Comparison of ENCODE assay signal across 15 cellular contexts in genomic region chr19:19068659-19069509, GRCh38. TPM values are rescaled to one million over a fixed set of nuclear protein-coding genes. Genes with fewer than 3 reads are reported as not detected.
A peak's percentile ranks its signal among the peaks of the same experiment; 100 is the strongest.
DNase-seq lines count a peak whose midpoint lies in the region; ATAC-seq, FAIRE-seq and TF ChIP-seq lines count a peak whose summit lies in the region.
"Had no signal": no experiment of that assay in that cellular context is flagged by ENCODE, and none has a peak within 500 bp of the region (broad histone marks: within the 10 kb centered on the region; RNA-seq: fewer than 3 reads in every experiment).

No MANE protein-coding gene starts in this region.

- TF ChIP-seq POLR2A in HepG2 (IDR thresholded peaks at IDR 0.05; ENCODE audit: insufficient read depth in 1 of 2, low read depth in 2 of 2, low read length in 2 of 2), result no peak
- no peak for TF ChIP-seq POLR2A in transverse colon (IDR thresholded peaks at IDR 0.05)

- peaks cover 2 to 50% (median 38%) of the 10 kb centered on the region in 4 donors for H3K4me1 ChIP-seq in liver (ENCODE audit: control insufficient read depth in 4 of 4, insufficient read depth in 4 of 4, low read length in 3 of 4)
- peaks cover 26% of the 10 kb centered on the region for H3K4me1 ChIP-seq in HepG2 (ENCODE audit: insufficient read depth, low read length)
- H3K4me1 ChIP-seq in tibial artery, result peaks cover 0 to 38% (median 20%) of the 10 kb centered on the region in 4 donors
- H3K4me1 ChIP-seq in transverse colon, result peaks cover 14 to 37% (median 17%) of the 10 kb centered on the region in 4 donors

- no peak overlapping the region for H3K4me2 ChIP-seq in HepG2 (ENCODE audit: low read depth, low read length)

- intact Hi-C loops in HepG2 (cut with micrococcal nuclease; ENCODE audit: unreplicated experiment), result no loop called here
- intact Hi-C loops in activated CD8-positive, alpha-beta T cell treated with anti-CD3 and anti-CD28 coated beads for 36 hours (cut with micrococcal nuclease), result no loop called here
- intact Hi-C loops in tibial artery (cut with DNase I; ENCODE audit: low total_unique reads), result no loop called here
- intact Hi-C loops in transverse colon (cut with DNase I; ENCODE audit: low total_unique reads), result no loop called here

- H3K27me3 ChIP-seq in liver (ENCODE audit: control insufficient read depth in 4 of 4, insufficient read depth in 4 of 4, low read length in 3 of 4) (no peaks in the 10 kb centered on the region), HepG2 (ENCODE audit: control insufficient read depth in 1 of 2, insufficient read depth in 2 of 2, low read length in 2 of 2) (no peaks in the 10 kb centered on the region), tibial artery (no peaks in the 10 kb centered on the region), transverse colon (no peaks in the 10 kb centered on the region)

- no peaks in the 10 kb centered on the region for H3K9me3 ChIP-seq in liver (ENCODE audit: control insufficient read depth in 4 of 4, low read length in 3 of 4)
- H3K9me3 ChIP-seq in HepG2 (ENCODE audit: low read length), result no peaks in the 10 kb centered on the region
- no peaks in the 10 kb centered on the region for H3K9me3 ChIP-seq in tibial artery
- H3K9me3 ChIP-seq in transverse colon, result no peaks in the 10 kb centered on the region

- peak overlapping the region; percentile 20 for H3K27ac Mint-ChIP-seq in activated CD8-positive, alpha-beta T cell treated with anti-CD3 and anti-CD28 coated beads for 36 hours
- H3K27ac Mint-ChIP-seq: activated naive CD8-positive, alpha-beta T cell treated with anti-CD3 and anti-CD28 coated beads for 36 hours had no signal

- no peaks in the 10 kb centered on the region for H3K27me3 Mint-ChIP-seq in activated CD8-positive, alpha-beta T cell treated with anti-CD3 and anti-CD28 coated beads for 36 hours
- H3K27me3 Mint-ChIP-seq: activated naive CD8-positive, alpha-beta T cell treated with anti-CD3 and anti-CD28 coated beads for 36 hours had no signal

- no peaks in the 10 kb centered on the region for H3K36me3 Mint-ChIP-seq in activated CD8-positive, alpha-beta T cell treated with anti-CD3 and anti-CD28 coated beads for 36 hours (ENCODE audit: low read depth)
- H3K36me3 Mint-ChIP-seq: activated naive CD8-positive, alpha-beta T cell treated with anti-CD3 and anti-CD28 coated beads for 36 hours had no signal

- no peak overlapping the region for H2AFZ ChIP-seq in HepG2 (ENCODE audit: low read length)

- H3K4me3 Mint-ChIP-seq in activated CD8-positive, alpha-beta T cell treated with anti-CD3 and anti-CD28 coated beads for 36 hours, result no peak overlapping the region
- H3K4me3 Mint-ChIP-seq: activated naive CD8-positive, alpha-beta T cell treated with anti-CD3 and anti-CD28 coated beads for 36 hours had no signal

- in situ Hi-C loops in HepG2 (cut with HindIII; ENCODE audit: extremely low pct_ligation_motif_present, low pct_unique_long_range_greater_than_20kb), result no loop called here
- in situ Hi-C loops in transverse colon (cut with MboI; ENCODE audit: low pct_ligation_motif_present in 1 of 4, low pct_unique_long_range_greater_than_20kb in 1 of 4, low sequenced_read_pairs in 3 of 4), result no loop called here

- TF ChIP-seq CTCF in liver (IDR thresholded peaks at IDR 0.05; ENCODE audit: low read depth, low read length, missing input control), result no peak
- no peak for TF ChIP-seq CTCF in HepG2 (CRISPR knock-in tag; IDR thresholded peaks at IDR 0.05)
- no peak for TF ChIP-seq CTCF in activated CD8-positive, alpha-beta T cell treated with anti-CD3 and anti-CD28 coated beads for 36 hours (IDR thresholded peaks at IDR 0.05)
- no peak for TF ChIP-seq CTCF in tibial artery (IDR thresholded peaks at IDR 0.05)
- no peak for TF ChIP-seq CTCF in transverse colon (IDR thresholded peaks at IDR 0.05)

- CTCF ChIA-PET in HepG2 (lab: Yijun Ruan, JAX; ENCODE audit: low intra/inter-chr PET ratio, low total read pairs), result no interaction called here
- CTCF ChIA-PET in activated CD8-positive, alpha-beta T cell treated with anti-CD3 and anti-CD28 coated beads for 36 hours (lab: Charles Lee), result interaction anchor here (1.1 to 2.4 kb wide), 3 partner anchors 14 to 47 kb away, joined by 3 to 8 read pairs (median 3); no protein-coding TSS in a partner anchor

- H3K4me3 ChIP-seq in liver (ENCODE audit: low read depth in 1 of 3, low read length in 3 of 3) (no peak overlapping the region), HepG2 (replicated peaks in 1 of 3; ENCODE audit: insufficient read depth in 1 of 3, low read depth in 2 of 3, low read length in 3 of 3) (no peak overlapping the region), tibial artery (no peak overlapping the region), transverse colon (no peak overlapping the region)

- no peaks in the 10 kb centered on the region for H4K20me1 ChIP-seq in HepG2 (ENCODE audit: insufficient read depth, low read length)

- DNase-seq in HepG2 (ENCODE audit: low spot score), result no peak
- no peak for DNase-seq in activated CD8-positive, alpha-beta T cell treated with anti-CD3 and anti-CD28 coated beads for 36 hours
- peak; percentile 57 for DNase-seq in medulla oblongata (ENCODE audit: extremely low spot score)
- DNase-seq in tibial artery, result no peak
- DNase-seq in transverse colon, result no peak
- no peak for DNase-seq in kidney tubule cell (ENCODE audit: low spot score)
- DNase-seq: activated naive CD8-positive, alpha-beta T cell treated with anti-CD3 and anti-CD28 coated beads for 36 hours; cerebellar nuclear complex; DMS79 treated with DMSO at 0.1 percent for 48 hours; NCI-H1105 treated with DMSO at 0.1 percent for 48 hours; NCI-H526 treated with DMSO at 0.1 percent for 48 hours; SHP77; stimulated activated CD4-positive, alpha-beta T cell treated with anti-CD3 and anti-CD28 coated beads, Interleukin-2, amount 100 ng/mL, for 48 hours had no signal

- BruUV-seq in HepG2 (replicated peaks; lab: Mats Ljungman, UMichigan), result no TSS peak

- peaks cover 10% of the 10 kb centered on the region for H3K79me2 ChIP-seq in HepG2 (ENCODE audit: insufficient read depth, low read length)

- ATAC-seq in HepG2, result no peak
- no peak for ATAC-seq in activated CD8-positive, alpha-beta T cell treated with anti-CD3 and anti-CD28 coated beads for 36 hours
- ATAC-seq in GM19467 (IDR thresholded peaks at IDR 0.05; ENCODE audit: unreplicated experiment), result no peak

- H3K9me3 Mint-ChIP-seq in activated CD8-positive, alpha-beta T cell treated with anti-CD3 and anti-CD28 coated beads for 36 hours, result no peaks in the 10 kb centered on the region
- H3K9me3 Mint-ChIP-seq: activated naive CD8-positive, alpha-beta T cell treated with anti-CD3 and anti-CD28 coated beads for 36 hours had no signal

- POLR2A ChIA-PET in HepG2 (lab: Yijun Ruan, JAX), result interaction anchor here (0.9 kb wide), 1 partner anchor 30 kb away, joined by 3 read pairs; no protein-coding TSS in a partner anchor
- POLR2A ChIA-PET in activated CD8-positive, alpha-beta T cell treated with anti-CD3 and anti-CD28 coated beads for 36 hours (lab: Charles Lee), result interaction anchor here (0.7 to 1.4 kb wide), 2 partner anchors 37 to 64 kb away, joined by 3 read pairs; no protein-coding TSS in a partner anchor

- no peak for FAIRE-seq in HepG2 (lab: Jason Lieb, UNC)

- H3K27ac ChIP-seq in liver (ENCODE audit: low read depth in 1 of 2, low read length in 2 of 2), result peak overlapping the region; percentile 0 to 19
- H3K27ac ChIP-seq in HepG2 (ENCODE audit: extremely low read length, insufficient read depth, low read length), result no peak overlapping the region
- H3K27ac ChIP-seq in tibial artery, result peak overlapping the region; percentile 38 to 57
- H3K27ac ChIP-seq in transverse colon, result peak overlapping the region in 1 of 4 donors; percentile 30

- no peak for TF ChIP-seq EP300 in HepG2 (IDR thresholded peaks at IDR 0.05; ENCODE audit: low read depth in 2 of 2, low read length in 2 of 2)
- TF ChIP-seq EP300 in HepG2 (CRISPR knock-in tag; IDR thresholded peaks at IDR 0.05; ENCODE audit: borderline replicate concordance), result no peak
- TF ChIP-seq EP300 in transverse colon (IDR thresholded peaks at IDR 0.05; ENCODE audit: low read depth), result no peak

- H3K36me3 ChIP-seq in liver (ENCODE audit: control insufficient read depth in 4 of 4, insufficient read depth in 3 of 4, low read depth in 1 of 4, low read length in 3 of 4) (peaks cover 0 to 3% (median 0%) of the 10 kb centered on the region in 4 donors), HepG2 (replicated peaks in 1 of 2; ENCODE audit: control insufficient read depth in 1 of 2, insufficient read depth in 2 of 2, low read length in 2 of 2) (peaks cover 0 to 5% of the 10 kb centered on the region in 2 experiments; a peak in 2 of 5 replicates), tibial artery (peaks cover 0 to 4% (median 0%) of the 10 kb centered on the region in 3 donors), transverse colon (no peaks in the 10 kb centered on the region)

- H3K9ac ChIP-seq in liver (ENCODE audit: low read depth in 1 of 2, low read length in 2 of 2) (no peak overlapping the region), HepG2 (ENCODE audit: insufficient read depth, low read depth, low read length) (no peak overlapping the region)

- whole genome bisulfite sequencing in liver, result 73% methylated on average over 9 of the region's 9 CpGs
- WGBS in HepG2 (ENCODE audit: low lambda C conversion rate), result 90% methylated on average over 9 of the region's 9 CpGs
- 60 to 73% methylated on average over 2 to 9 of the region's 9 CpGs for WGBS in transverse colon (ENCODE audit: low coverage in 1 of 2), 2 donors

- peaks cover 30% of the 10 kb centered on the region for H3K4me1 Mint-ChIP-seq in activated CD8-positive, alpha-beta T cell treated with anti-CD3 and anti-CD28 coated beads for 36 hours (ENCODE audit: low read depth)

- TF ChIP-seq RAD21 in liver (IDR thresholded peaks at IDR 0.05) (no peak), HepG2 (CRISPR knock-in tag; IDR thresholded peaks at IDR 0.05) (no peak)

RNA-seq across cellular contexts. Expression of gene SLC25A42, which starts 5.1 kb away (rescaled TPM):
- total RNA-seq in liver, result 10 to 100 TPM; 24.7 to 79.7 TPM
- polyA plus RNA-seq in liver, result 10 to 100 TPM; 40.7 to 89.6 TPM
- 13.5 and 18.3 TPM in 2 replicates for total RNA-seq in HepG2 (2016; rRNA removed; fragmentation: Illumina TruSeq; extraction: Trizol)
- total RNA-seq in HepG2 (2016; cell fraction: cytosol; rRNA removed; fragmentation: Illumina TruSeq; extraction: Trizol; ENCODE audit: low read depth), result 7.8 and 11.9 TPM in 2 replicates
- total RNA-seq in HepG2 (2016; cell fraction: insoluble cytoplasmic fraction; rRNA removed; fragmentation: Illumina TruSeq; extraction: Trizol), result 11.8 and 19.3 TPM in 2 replicates
- 17.0 and 18.4 TPM in 2 replicates for total RNA-seq in HepG2 (2016; cell fraction: membrane; rRNA removed; fragmentation: Illumina TruSeq; extraction: Trizol)
- total RNA-seq in HepG2 (2016; cell fraction: nucleus; rRNA removed; fragmentation: Illumina TruSeq; extraction: Trizol), result 11.9 and 13.2 TPM in 2 replicates
- polyA plus RNA-seq in HepG2 (2011; rRNA removed), result 12.8 and 13.0 TPM in 2 replicates
- 9.1 and 13.2 TPM in 2 replicates for polyA plus RNA-seq in HepG2 (2011; cell fraction: cytosol; rRNA removed)
- 30.2 and 33.7 TPM in 2 replicates for polyA plus RNA-seq in HepG2 (2011; cell fraction: nucleus; rRNA removed)
- polyA plus RNA-seq in HepG2 (2012), result 8.4 and 11.8 TPM in 2 replicates
- 6.8 and 7.9 TPM in 2 replicates for polyA plus RNA-seq in HepG2 (2016; cell fraction: cytosol; fragmentation: Illumina TruSeq; extraction: Trizol; ENCODE audit: low read depth)
- polyA plus RNA-seq in HepG2 (2016; cell fraction: insoluble cytoplasmic fraction; fragmentation: Illumina TruSeq; extraction: Trizol; ENCODE audit: low read depth), result 13.4 and 18.3 TPM in 2 replicates
- 10.4 and 12.8 TPM in 2 replicates for polyA plus RNA-seq in HepG2 (2016; cell fraction: membrane; fragmentation: Illumina TruSeq; extraction: Trizol; ENCODE audit: low read depth)
- polyA plus RNA-seq in HepG2 (2016; cell fraction: nucleus; fragmentation: Illumina TruSeq; extraction: Trizol; ENCODE audit: insufficient read depth, low read depth), result 30.3 and 30.4 TPM in 2 replicates
- polyA minus RNA-seq in HepG2 (2011; rRNA and poly(A)+ RNA removed; ENCODE audit: low replicate concordance), result 2.5 and 24.9 TPM in 2 replicates
- 5.7 and 5.9 TPM in 2 replicates for polyA minus RNA-seq in HepG2 (2011; cell fraction: cytosol; rRNA and poly(A)+ RNA removed)
- polyA minus RNA-seq in HepG2 (2011; cell fraction: nucleus; rRNA and poly(A)+ RNA removed), result 7.7 and 8.0 TPM in 2 replicates
- total RNA-seq in activated CD8-positive, alpha-beta T cell treated with anti-CD3 and anti-CD28 coated beads for 36 hours, result 10 to 100 TPM; 10.9 to 11.1 TPM
- 100 to 1,000 TPM in 1 of 4 donors, 10 to 100 TPM in 2, 1 to 10 TPM in 1; 6.8 to 141 (median 24.5) TPM for total RNA-seq in transverse colon

RNA-seq across cellular contexts. Expression of gene ARMC6, which starts 35.5 kb away (rescaled TPM):
- total RNA-seq in liver (10 to 100 TPM; 28.7 to 31.2 TPM), HepG2 (2016; rRNA removed; fragmentation: Illumina TruSeq; extraction: Trizol) (36.8 and 42.7 TPM in 2 replicates), transverse colon (100 to 1,000 TPM in 1 of 4 donors, 10 to 100 TPM in 3; 15.2 to 220 (median 22.9) TPM)
- polyA plus RNA-seq in liver (10 to 100 TPM; 23.9 to 38.3 TPM), HepG2 (2011; rRNA removed) (16.2 and 24.6 TPM in 2 replicates)
- total RNA-seq in HepG2 (2016; cell fraction: cytosol; rRNA removed; fragmentation: Illumina TruSeq; extraction: Trizol; ENCODE audit: low read depth), result 11.2 and 13.0 TPM in 2 replicates
- 37.7 and 38.3 TPM in 2 replicates for total RNA-seq in HepG2 (2016; cell fraction: insoluble cytoplasmic fraction; rRNA removed; fragmentation: Illumina TruSeq; extraction: Trizol)
- 20.4 and 23.6 TPM in 2 replicates for total RNA-seq in HepG2 (2016; cell fraction: membrane; rRNA removed; fragmentation: Illumina TruSeq; extraction: Trizol)
- total RNA-seq in HepG2 (2016; cell fraction: nucleus; rRNA removed; fragmentation: Illumina TruSeq; extraction: Trizol), result 17.5 and 23.9 TPM in 2 replicates
- polyA plus RNA-seq in HepG2 (2011; cell fraction: cytosol; rRNA removed), result 16.9 and 25.0 TPM in 2 replicates
- 44.8 and 46.0 TPM in 2 replicates for polyA plus RNA-seq in HepG2 (2011; cell fraction: nucleus; rRNA removed)
- polyA plus RNA-seq in HepG2 (2012), result 14.8 and 16.9 TPM in 2 replicates
- 10.0 and 10.8 TPM in 2 replicates for polyA plus RNA-seq in HepG2 (2016; cell fraction: cytosol; fragmentation: Illumina TruSeq; extraction: Trizol; ENCODE audit: low read depth)
- polyA plus RNA-seq in HepG2 (2016; cell fraction: insoluble cytoplasmic fraction; fragmentation: Illumina TruSeq; extraction: Trizol; ENCODE audit: low read depth), result 33.4 and 39.5 TPM in 2 replicates
- 14.7 and 16.1 TPM in 2 replicates for polyA plus RNA-seq in HepG2 (2016; cell fraction: membrane; fragmentation: Illumina TruSeq; extraction: Trizol; ENCODE audit: low read depth)
- polyA plus RNA-seq in HepG2 (2016; cell fraction: nucleus; fragmentation: Illumina TruSeq; extraction: Trizol; ENCODE audit: insufficient read depth, low read depth), result 37.5 and 39.9 TPM in 2 replicates
- 71.3 and 80.9 TPM in 2 replicates for polyA minus RNA-seq in HepG2 (2011; rRNA and poly(A)+ RNA removed; ENCODE audit: low replicate concordance)
- 18.4 and 19.4 TPM in 2 replicates for polyA minus RNA-seq in HepG2 (2011; cell fraction: cytosol; rRNA and poly(A)+ RNA removed)
- polyA minus RNA-seq in HepG2 (2011; cell fraction: nucleus; rRNA and poly(A)+ RNA removed), result 14.0 and 15.2 TPM in 2 replicates
- total RNA-seq in activated CD8-positive, alpha-beta T cell treated with anti-CD3 and anti-CD28 coated beads for 36 hours, result 10 to 100 TPM; 34.2 to 42.8 TPM

RNA-seq across cellular contexts. Expression of gene SUGP2, which starts 35.6 kb away (rescaled TPM):
- total RNA-seq in liver, result 10 to 100 TPM; 18.7 to 29.0 TPM
- polyA plus RNA-seq in liver, result 10 to 100 TPM in 1 of 2 donors, 1 to 10 TPM in 1; 9.6 to 19.7 TPM
- 32.3 and 40.6 TPM in 2 replicates for total RNA-seq in HepG2 (2016; rRNA removed; fragmentation: Illumina TruSeq; extraction: Trizol)
- 8.1 and 8.7 TPM in 2 replicates for total RNA-seq in HepG2 (2016; cell fraction: cytosol; rRNA removed; fragmentation: Illumina TruSeq; extraction: Trizol; ENCODE audit: low read depth)
- 29.8 and 39.5 TPM in 2 replicates for total RNA-seq in HepG2 (2016; cell fraction: insoluble cytoplasmic fraction; rRNA removed; fragmentation: Illumina TruSeq; extraction: Trizol)
- 16.1 and 16.4 TPM in 2 replicates for total RNA-seq in HepG2 (2016; cell fraction: membrane; rRNA removed; fragmentation: Illumina TruSeq; extraction: Trizol)
- 43.7 and 52.4 TPM in 2 replicates for total RNA-seq in HepG2 (2016; cell fraction: nucleus; rRNA removed; fragmentation: Illumina TruSeq; extraction: Trizol)
- polyA plus RNA-seq in HepG2 (2011; rRNA removed), result 57.7 and 63.4 TPM in 2 replicates
- polyA plus RNA-seq in HepG2 (2011; cell fraction: cytosol; rRNA removed), result 18.7 and 22.9 TPM in 2 replicates
- polyA plus RNA-seq in HepG2 (2011; cell fraction: nucleus; rRNA removed), result 189 and 204 TPM in 2 replicates
- polyA plus RNA-seq in HepG2 (2012), result 38.0 and 52.7 TPM in 2 replicates
- 3.7 and 4.4 TPM in 2 replicates for polyA plus RNA-seq in HepG2 (2016; cell fraction: cytosol; fragmentation: Illumina TruSeq; extraction: Trizol; ENCODE audit: low read depth)
- 29.6 and 32.8 TPM in 2 replicates for polyA plus RNA-seq in HepG2 (2016; cell fraction: insoluble cytoplasmic fraction; fragmentation: Illumina TruSeq; extraction: Trizol; ENCODE audit: low read depth)
- 7.8 and 9.8 TPM in 2 replicates for polyA plus RNA-seq in HepG2 (2016; cell fraction: membrane; fragmentation: Illumina TruSeq; extraction: Trizol; ENCODE audit: low read depth)
- 163 and 186 TPM in 2 replicates for polyA plus RNA-seq in HepG2 (2016; cell fraction: nucleus; fragmentation: Illumina TruSeq; extraction: Trizol; ENCODE audit: insufficient read depth, low read depth)
- polyA minus RNA-seq in HepG2 (2011; rRNA and poly(A)+ RNA removed; ENCODE audit: low replicate concordance), result 19.2 and 29.3 TPM in 2 replicates
- 10.2 and 13.3 TPM in 2 replicates for polyA minus RNA-seq in HepG2 (2011; cell fraction: cytosol; rRNA and poly(A)+ RNA removed)
- polyA minus RNA-seq in HepG2 (2011; cell fraction: nucleus; rRNA and poly(A)+ RNA removed), result 62.1 and 68.9 TPM in 2 replicates
- 100 to 1,000 TPM; 104 to 112 TPM for total RNA-seq in activated CD8-positive, alpha-beta T cell treated with anti-CD3 and anti-CD28 coated beads for 36 hours
- total RNA-seq in transverse colon, result 100 to 1,000 TPM in 1 of 4 donors, 10 to 100 TPM in 3; 43.0 to 132 (median 57.9) TPM
